In the genomic region with DNA sequence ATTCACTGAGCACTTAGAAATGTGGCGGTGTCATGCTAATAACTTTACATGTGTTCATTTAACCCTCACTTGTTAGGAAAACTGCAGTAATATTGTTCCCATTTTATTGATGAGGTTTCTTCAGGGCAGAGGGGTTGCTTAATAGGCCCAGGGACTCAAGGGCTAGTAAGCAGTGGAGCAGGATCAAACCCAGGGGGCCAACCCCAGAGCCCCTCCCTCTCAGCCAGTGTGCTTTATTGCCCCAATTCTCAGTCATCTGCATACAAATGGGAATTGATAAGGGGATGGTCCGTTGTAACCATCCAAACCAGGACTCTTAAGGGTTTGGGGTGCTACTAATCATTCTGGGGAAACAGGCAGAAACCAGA, we compare ENCODE assay signal across 12 cellular contexts.
DNase-seq lines count a peak whose midpoint lies in the region; ATAC-seq, FAIRE-seq and TF ChIP-seq lines count a peak whose summit lies in the region.
"Had no signal": no experiment of that assay in that cellular context is flagged by ENCODE, and none has a peak within 500 bp of the region (broad histone marks: within the 10 kb centered on the region; RNA-seq: fewer than 3 reads in every experiment).

No MANE protein-coding gene starts in this region.

- H3K36me3 ChIP-seq in OCI-LY7 (ENCODE audit: insufficient read depth, low read length) = peaks cover 6% of the 10 kb centered on the region; the same call in 1 of the 2 replicates
- no peaks in the 10 kb centered on the region for H3K36me3 ChIP-seq in H1 (ENCODE audit: control insufficient read depth in 2 of 4, insufficient read depth in 4 of 4, low read length in 3 of 4)
- H3K36me3 ChIP-seq: Peyer's patch had no signal

- no peak overlapping the region for H4K8ac ChIP-seq in H1 (ENCODE audit: extremely low read depth, insufficient read depth, low read length)

- intact Hi-C loops in Calu3 (cut with micrococcal nuclease; ENCODE audit: unreplicated experiment) (no loop called here), OCI-LY7 (cut with micrococcal nuclease; ENCODE audit: unreplicated experiment) (no loop called here)

- H4K91ac ChIP-seq in H1 (replicated peaks; ENCODE audit: insufficient read length, low read length) = peak overlapping the region; percentile 75

- TF ChIP-seq RAD21 in H1 (IDR thresholded peaks at IDR 0.05 in 1 of 2, conservative IDR thresholded peaks at IDR 0.05 in 1 of 2; ENCODE audit: low read depth in 2 of 2, low read length in 2 of 2) = no peak

- no peak overlapping the region for H3K18ac ChIP-seq in H1 (ENCODE audit: extremely low read depth, low read length)

- H2AK5ac ChIP-seq in H1 (ENCODE audit: low read depth, low read length) = no peak overlapping the region

- H2AFZ ChIP-seq in OCI-LY7 (ENCODE audit: low read length) (peak overlapping the region; percentile 68; the same call in 1 of the 2 replicates), H1 (ENCODE audit: low read length) (no peak overlapping the region)

- no peak for DNase-seq in Calu3
- DNase-seq in OCI-LY7 (ENCODE audit: low spot score) = no peak
- peak; percentile 19 to 47 for DNase-seq in H1 (ENCODE audit: low read depth in 1 of 2, low spot score in 2 of 2)
- no peak for DNase-seq in stimulated activated CD4-positive, alpha-beta T cell treated with anti-CD3 and anti-CD28 coated beads, Interleukin-1b, Interleukin-23, amount 100 ng/mL, for 48 hours
- DNase-seq: effector CD8-positive, alpha-beta T cell; hippocampal formation; Peyer's patch had no signal

- H3K79me2 ChIP-seq in OCI-LY7 (ENCODE audit: insufficient read depth, low read depth, low read length) (peaks cover 77% of the 10 kb centered on the region), H1 (ENCODE audit: control insufficient read depth in 1 of 2, insufficient read depth in 2 of 2, low read length in 2 of 2) (no peaks in the 10 kb centered on the region)

- H3K4me1 ChIP-seq in OCI-LY7 (ENCODE audit: insufficient read depth, low read length, poor library complexity, severe bottlenecking) (peaks cover 77% of the 10 kb centered on the region), H1 (replicated peaks in 1 of 4; ENCODE audit: control insufficient read depth in 3 of 4, insufficient read depth in 4 of 4, low read length in 3 of 4) (peaks cover 5 to 19% (median 12%) of the 10 kb centered on the region in 4 experiments)

- no peak for TF ChIP-seq EP300 in H1 (IDR thresholded peaks at IDR 0.05; ENCODE audit: borderline replicate concordance in 1 of 2, low read depth in 2 of 2, low read length in 2 of 2)

- H3K27me3 Mint-ChIP-seq in Calu3 (ENCODE audit: unreplicated experiment) (no peaks in the 10 kb centered on the region), nephron (ENCODE audit: low read depth) (no peaks in the 10 kb centered on the region)

- H3K56ac ChIP-seq in H1 (replicated peaks; ENCODE audit: insufficient read length, low read depth, low read length) = peak overlapping the region; percentile 32

- no peaks in the 10 kb centered on the region for H3K27me3 ChIP-seq in H1 (replicated peaks in 1 of 4; ENCODE audit: control insufficient read depth in 3 of 4, extremely low read depth in 1 of 4, insufficient read depth in 3 of 4, low read length in 3 of 4)
- H3K27me3 ChIP-seq: Peyer's patch had no signal

- H4K5ac ChIP-seq in H1 (ENCODE audit: insufficient read length, low read depth, low read length) = no peak overlapping the region

- H3K9me3 Mint-ChIP-seq in Calu3 (ENCODE audit: low read depth, unreplicated experiment) = peaks cover 3% of the 10 kb centered on the region
- H3K9me3 Mint-ChIP-seq in nephron = no peaks in the 10 kb centered on the region

- H3K9ac ChIP-seq in H1 (replicated peaks in 1 of 4; ENCODE audit: extremely low read depth in 1 of 4, low read depth in 3 of 4, low read length in 3 of 4) = no peak overlapping the region

- BruUV-seq in Calu3 (replicated peaks; lab: Mats Ljungman, UMichigan) = no TSS peak
- BruUV-seq in OCI-LY7 (replicated peaks; lab: Mats Ljungman, UMichigan) = no TSS peak

- no peak overlapping the region for H3K4me3 Mint-ChIP-seq in Calu3 (ENCODE audit: low read depth, unreplicated experiment)
- H3K4me3 Mint-ChIP-seq in nephron = no peak overlapping the region

- TF ChIP-seq POLR2A in H1 (IDR thresholded peaks at IDR 0.05; ENCODE audit: control extremely low read depth in 1 of 2, low read depth in 2 of 2, low read length in 2 of 2) = no peak

- peak overlapping the region; percentile 59 for H2BK120ac ChIP-seq in H1 (replicated peaks; ENCODE audit: low read depth, low read length)

- peak overlapping the region; percentile 96; the same call in 1 of the 2 replicates for H2BK5ac ChIP-seq in H1 (ENCODE audit: low read depth, low read length)

- POLR2A ChIA-PET in OCI-LY7 (lab: Charles Lee) = interaction anchor here (0.7 kb wide), 1 partner anchor 977 kb away, joined by 4 read pairs; no protein-coding TSS in a partner anchor
- POLR2A ChIA-PET in H1 (lab: Charles Lee; ENCODE audit: partially characterized antibody) = interaction anchor here (0.6 kb wide), 1 partner anchor 198 kb away, joined by 3 read pairs; no protein-coding TSS in a partner anchor

- no peak for FAIRE-seq in H1 (lab: Jason Lieb, UNC)
- FAIRE-seq: GM12878 had no signal

- no peak for TF ChIP-seq CTCF in Calu3 (IDR thresholded peaks at IDR 0.05; ENCODE audit: unreplicated experiment)
- TF ChIP-seq CTCF in OCI-LY7 (conservative IDR thresholded peaks at IDR 0.05; ENCODE audit: low read length) = no peak
- no peak for TF ChIP-seq CTCF in H1 (IDR thresholded peaks at IDR 0.05; ENCODE audit: control extremely low read depth in 1 of 3, insufficient read depth in 1 of 3, low read depth in 1 of 3, low read length in 3 of 3)
- no peak for TF ChIP-seq CTCF in nephron (IDR thresholded peaks at IDR 0.05; ENCODE audit: unreplicated experiment in 3 of 3)

- H3K4ac ChIP-seq in H1 (replicated peaks; ENCODE audit: insufficient read length, low read depth, low read length) = peak overlapping the region; percentile 87

- H4K20me1 ChIP-seq in OCI-LY7 (ENCODE audit: insufficient read depth, low read length) = no peaks in the 10 kb centered on the region
- no peaks in the 10 kb centered on the region for H4K20me1 ChIP-seq in H1 (replicated peaks in 1 of 2; ENCODE audit: control insufficient read depth in 1 of 2, insufficient read depth in 2 of 2, low read length in 2 of 2)

- no peak overlapping the region for H3K14ac ChIP-seq in H1 (ENCODE audit: insufficient read length)

- peaks cover 10% of the 10 kb centered on the region for H3K36me3 Mint-ChIP-seq in Calu3 (ENCODE audit: insufficient read depth, unreplicated experiment)
- no peaks in the 10 kb centered on the region for H3K36me3 Mint-ChIP-seq in nephron (ENCODE audit: low read depth)

- peak overlapping the region; percentile 52; the same call in 1 of the 2 replicates for H2BK20ac ChIP-seq in H1 (ENCODE audit: low read length)

- WGBS in H1 (ENCODE audit: extremely low coverage in 1 of 2, insufficient coverage in 1 of 2, insufficient read length in 1 of 2, insufficient replicate concordance in 2 of 2, low coverage in 1 of 2, low lambda C conversion rate in 2 of 2, missing lambda C conversion rate in 1 of 2), 2 experiments = 22% methylated on average over 2 of the region's 2 CpGs; no CpG with 5 or more reads in 1 of the 2 experiments

- H2BK15ac ChIP-seq in H1 (ENCODE audit: low read length) = no peak overlapping the region

- ATAC-seq in GM21529 (IDR thresholded peaks at IDR 0.05; ENCODE audit: unreplicated experiment) = no peak
- ATAC-seq in HG02642 (IDR thresholded peaks at IDR 0.05; ENCODE audit: poor library complexity, unreplicated experiment) = no peak
- no peak for ATAC-seq in GM19328 (IDR thresholded peaks at IDR 0.05; ENCODE audit: unreplicated experiment)

- peak overlapping the region; percentile 43 for H3K27ac ChIP-seq in OCI-LY7 (ENCODE audit: low read depth, low read length, poor library complexity, severe bottlenecking)
- H3K27ac ChIP-seq in H1 (ENCODE audit: low read depth, low read length) = peak overlapping the region; percentile 74; the same call in 1 of the 2 replicates

- H3K27ac Mint-ChIP-seq in Calu3 (ENCODE audit: unreplicated experiment) (peak overlapping the region; percentile 50), nephron (peak overlapping the region; percentile 96 to 98 (median 98))

- no peaks in the 10 kb centered on the region for H3K9me2 ChIP-seq in OCI-LY7 (ENCODE audit: insufficient read depth, low read length)

- no peaks in the 10 kb centered on the region for H3K9me3 ChIP-seq in OCI-LY7 (ENCODE audit: low read length)
- H3K9me3 ChIP-seq in H1 (ENCODE audit: insufficient read depth in 2 of 2, low read depth in 1 of 2, low read length in 1 of 2) = no peaks in the 10 kb centered on the region
- H3K9me3 ChIP-seq: Peyer's patch had no signal

- H3K4me2 ChIP-seq in OCI-LY7 (ENCODE audit: low read length) = peak overlapping the region; percentile 94
- H3K4me2 ChIP-seq in H1 (ENCODE audit: insufficient read depth in 1 of 2, low read depth in 2 of 2, low read length in 2 of 2) = peak overlapping the region; percentile 54 to 62

- H3K4me1 Mint-ChIP-seq in Calu3 (ENCODE audit: low read depth, unreplicated experiment) (peaks cover 32% of the 10 kb centered on the region), nephron (peaks cover 26% of the 10 kb centered on the region)

- CTCF ChIA-PET in Calu3 (lab: Charles Lee) (no interaction called here), OCI-LY7 (lab: Charles Lee; ENCODE audit: unreplicated experiment) (no interaction called here), H1 (lab: Charles Lee; ENCODE audit: partially characterized antibody) (no interaction called here)

- no peaks in the 10 kb centered on the region for H3K23me2 ChIP-seq in H1 (ENCODE audit: low read depth, low read length)

- H3K4me3 ChIP-seq in OCI-LY7 (ENCODE audit: low read depth, low read length, poor library complexity, severe bottlenecking) (peak overlapping the region; percentile 63), H1 (ENCODE audit: extremely low read depth in 1 of 4, insufficient read depth in 2 of 4, low read depth in 3 of 4, low read length in 4 of 4) (peak overlapping the region in 1 of 4 experiments; percentile 45; a peak in 2 of 8 replicates)
- H3K4me3 ChIP-seq: GM12878, Peyer's patch had no signal

- no peak overlapping the region; the same call in none of the 2 replicates for H2BK12ac ChIP-seq in H1 (ENCODE audit: low read depth, low read length)

- no peaks in the 10 kb centered on the region for H3K79me1 ChIP-seq in H1 (ENCODE audit: low read depth, low read length)

- H3K23ac ChIP-seq in H1 (ENCODE audit: insufficient read length) = no peak overlapping the region

TF ChIP-seq in H1, 55 proteins besides CTCF, POLR2A, EP300 and RAD21:
- TF ChIP-seq NANOG (IDR thresholded peaks at IDR 0.05; ENCODE audit: insufficient read depth, low read depth, low read length, poor library complexity, severe bottlenecking) (peak; percentile 68), CEBPB (IDR thresholded peaks at IDR 0.05; ENCODE audit: low read depth, low read length) (peak; percentile 66; the same call in 1 of the 2 replicates), RNF2 (IDR thresholded peaks at IDR 0.05; ENCODE audit: borderline replicate concordance, low read depth, low read length, missing control alignments, poor library complexity, severe bottlenecking) (no peak), TAF7 (optimal IDR thresholded peaks at IDR 0.05; ENCODE audit: borderline replicate concordance, low read depth, low read length) (no peak)

Comparison
In these comparisons a context has a peak if more than half of its experiments do, and no peak if none do; other contexts are left out.
1. DNase-seq: peak in H1 (2 of 2); none in Calu3 (single experiment), OCI-LY7 (single experiment) and stimulated activated CD4-positive, alpha-beta T cell treated with anti-CD3 and anti-CD28 coated beads, Interleukin-1b, Interleukin-23, amount 100 ng/mL, for 48 hours (single experiment).